Comparison of ENCODE assay signal across 13 cellular contexts in the genomic region with DNA sequence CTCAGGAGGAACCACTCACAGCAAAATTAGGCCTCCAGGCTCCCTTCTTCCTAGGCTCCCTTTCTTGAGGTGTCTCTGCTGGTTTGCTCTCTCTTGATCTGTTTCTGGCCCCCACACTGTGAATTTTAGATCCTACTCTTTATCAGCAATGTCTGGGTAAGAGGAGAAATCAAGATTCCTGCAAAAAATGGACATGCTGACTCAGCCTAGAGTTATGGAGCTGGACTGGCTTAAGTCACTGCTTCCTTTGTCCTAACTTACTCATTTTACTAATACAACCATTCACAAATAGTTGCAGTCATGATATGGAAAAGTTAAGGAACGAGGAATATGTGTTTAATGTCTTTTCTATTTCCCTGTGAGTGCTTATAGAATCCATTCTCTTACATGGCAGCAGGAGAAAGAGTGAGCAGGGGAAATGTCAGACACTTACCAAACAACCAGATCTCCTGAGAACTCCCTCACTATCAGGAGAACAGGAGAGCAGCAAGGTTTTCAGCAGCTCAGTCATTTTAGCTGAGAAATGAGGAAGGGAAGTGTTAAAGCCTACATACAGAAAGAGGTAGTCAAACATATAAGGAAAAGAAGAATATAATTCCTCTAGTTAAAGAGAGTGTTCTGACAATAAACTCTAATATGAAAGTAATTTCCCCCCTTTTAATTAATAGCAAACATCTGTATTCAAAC.
DNase-seq lines count a peak whose midpoint lies in the region; ATAC-seq, FAIRE-seq and TF ChIP-seq lines count a peak whose summit lies in the region.
"Had no signal": no experiment of that assay in that cellular context is flagged by ENCODE, and none has a peak within 500 bp of the region (broad histone marks: within the 10 kb centered on the region; RNA-seq: fewer than 3 reads in every experiment).

No MANE protein-coding gene starts in this region.

- no peak for ATAC-seq in WTC11
- no peak for ATAC-seq in GM21526 (IDR thresholded peaks at IDR 0.05; ENCODE audit: low FRiP score, unreplicated experiment)
- ATAC-seq in left lobe of liver = no peak
- ATAC-seq: stimulated activated naive B cell treated with anti-CD40 and anti-IgM and Interleukin-4, amounts not matched to agents 10 μg/mL and 1 μg/mL and 100 μg/mL, for 72 hours had no signal

- TF ChIP-seq EP300 in H1 (IDR thresholded peaks at IDR 0.05; ENCODE audit: borderline replicate concordance in 1 of 2, low read depth in 2 of 2, low read length in 2 of 2) = no peak

- H3K56ac ChIP-seq in H1 (replicated peaks; ENCODE audit: insufficient read length, low read depth, low read length) = no peak overlapping the region

- TF ChIP-seq POLR2A in H1 (IDR thresholded peaks at IDR 0.05; ENCODE audit: control extremely low read depth in 1 of 2, low read depth in 2 of 2, low read length in 2 of 2) = no peak

- H3K18ac ChIP-seq in H1 (ENCODE audit: extremely low read depth, low read length) = no peak overlapping the region
- H3K18ac ChIP-seq in neuronal stem cell (ENCODE audit: low read length) = no peak overlapping the region

- H3K4me1 ChIP-seq in H1 (replicated peaks in 1 of 4; ENCODE audit: control insufficient read depth in 3 of 4, insufficient read depth in 4 of 4, low read length in 3 of 4) = no peaks in the 10 kb centered on the region
- H3K4me1 ChIP-seq in neuronal stem cell (ENCODE audit: control insufficient read depth in 2 of 2, insufficient read depth in 1 of 2, low read depth in 1 of 2, low read length in 2 of 2) = peaks cover 2 to 5% of the 10 kb centered on the region in 2 donors

- no peak overlapping the region for H2BK120ac ChIP-seq in H1 (replicated peaks; ENCODE audit: low read depth, low read length)
- H2BK120ac ChIP-seq in neuronal stem cell (ENCODE audit: low read depth, low read length) = no peak overlapping the region

- no peak overlapping the region for H3K4me3 Mint-ChIP-seq in WTC11
- H3K4me3 Mint-ChIP-seq: immature natural killer cell; stimulated activated naive B cell treated with anti-CD40 and anti-IgM and Interleukin-4, amounts not matched to agents 10 μg/mL and 1 μg/mL and 100 μg/mL, for 72 hours had no signal

- H3K4me3 ChIP-seq in H1 (ENCODE audit: extremely low read depth in 1 of 4, insufficient read depth in 2 of 4, low read depth in 3 of 4, low read length in 4 of 4) (no peak overlapping the region), neuronal stem cell (ENCODE audit: low read length in 2 of 2) (no peak overlapping the region)
- H3K4me3 ChIP-seq: adrenal gland had no signal

- H4K5ac ChIP-seq in H1 (ENCODE audit: insufficient read length, low read depth, low read length) = no peak overlapping the region

- H3K27ac ChIP-seq in H1 (ENCODE audit: low read depth, low read length) = no peak overlapping the region
- no peak overlapping the region for H3K27ac ChIP-seq in neuronal stem cell (replicated peaks; ENCODE audit: low read length)
- H3K27ac ChIP-seq: adrenal gland had no signal

- no peak overlapping the region for H2BK20ac ChIP-seq in H1 (ENCODE audit: low read length)

- peaks cover 15% of the 10 kb centered on the region for H3K9me3 Mint-ChIP-seq in WTC11

- H2BK5ac ChIP-seq in H1 (ENCODE audit: low read depth, low read length) (no peak overlapping the region), neuronal stem cell (ENCODE audit: low read length) (no peak overlapping the region)

- H3K36me3 Mint-ChIP-seq in WTC11 = no peaks in the 10 kb centered on the region; the same call in 1 of the 2 replicates
- H3K36me3 Mint-ChIP-seq: immature natural killer cell had no signal

- H3K9ac ChIP-seq in H1 (replicated peaks in 1 of 4; ENCODE audit: extremely low read depth in 1 of 4, low read depth in 3 of 4, low read length in 3 of 4) = no peak overlapping the region
- H3K9ac ChIP-seq in neuronal stem cell (ENCODE audit: low read depth, low read length, poor library complexity) = no peak overlapping the region

- H2AFZ ChIP-seq in H1 (ENCODE audit: low read length) (peak overlapping the region; percentile 31; the same call in 1 of the 2 replicates), neuronal stem cell (ENCODE audit: low read length) (peak overlapping the region; percentile 48)

- H4K91ac ChIP-seq in H1 (replicated peaks; ENCODE audit: insufficient read length, low read length) (no peak overlapping the region), neuronal stem cell (ENCODE audit: low read depth, low read length, poor library complexity) (no peak overlapping the region)

- H3K79me2 ChIP-seq in H1 (ENCODE audit: control insufficient read depth in 1 of 2, insufficient read depth in 2 of 2, low read length in 2 of 2) = no peaks in the 10 kb centered on the region

- CTCF ChIA-PET in H1 (lab: Charles Lee; ENCODE audit: partially characterized antibody) = no interaction called here
- CTCF ChIA-PET in WTC11 (lab: Charles Lee) = no interaction called here

- H3K9me3 ChIP-seq in H1 (ENCODE audit: insufficient read depth in 2 of 2, low read depth in 1 of 2, low read length in 1 of 2) (no peaks in the 10 kb centered on the region), neuronal stem cell (replicated peaks in 1 of 2; ENCODE audit: control insufficient read depth in 2 of 2, insufficient read depth in 1 of 2, low read depth in 1 of 2, low read length in 2 of 2) (no peaks in the 10 kb centered on the region)
- H3K9me3 ChIP-seq: adrenal gland had no signal

- H2BK15ac ChIP-seq in H1 (ENCODE audit: low read length) (no peak overlapping the region), neuronal stem cell (ENCODE audit: low read length) (no peak overlapping the region)

- FAIRE-seq in RCC 7860 (lab: Jason Lieb, UNC) (no peak), H1 (lab: Jason Lieb, UNC) (no peak)

- no peak overlapping the region for H3K27ac Mint-ChIP-seq in WTC11
- H3K27ac Mint-ChIP-seq: immature natural killer cell; stimulated activated naive B cell treated with anti-CD40 and anti-IgM and Interleukin-4, amounts not matched to agents 10 μg/mL and 1 μg/mL and 100 μg/mL, for 72 hours had no signal

- H3K23me2 ChIP-seq in H1 (ENCODE audit: low read depth, low read length) = no peaks in the 10 kb centered on the region

- H3K4ac ChIP-seq in H1 (replicated peaks; ENCODE audit: insufficient read length, low read depth, low read length) (no peak overlapping the region), neuronal stem cell (ENCODE audit: low read length) (no peak overlapping the region)

- no peaks in the 10 kb centered on the region for H4K20me1 ChIP-seq in H1 (replicated peaks in 1 of 2; ENCODE audit: control insufficient read depth in 1 of 2, insufficient read depth in 2 of 2, low read length in 2 of 2)

- no peaks in the 10 kb centered on the region; a peak in 1 of 7 replicates for H3K27me3 ChIP-seq in H1 (replicated peaks in 1 of 4; ENCODE audit: control insufficient read depth in 3 of 4, extremely low read depth in 1 of 4, insufficient read depth in 3 of 4, low read length in 3 of 4)
- H3K27me3 ChIP-seq in neuronal stem cell (ENCODE audit: control insufficient read depth in 3 of 3, insufficient read depth in 3 of 3, low read depth in 1 of 3, low read length in 3 of 3) = no peaks in the 10 kb centered on the region
- H3K27me3 ChIP-seq: adrenal gland had no signal

- H3K79me1 ChIP-seq in H1 (ENCODE audit: low read depth, low read length) = no peaks in the 10 kb centered on the region
- no peaks in the 10 kb centered on the region for H3K79me1 ChIP-seq in neuronal stem cell (ENCODE audit: low read depth, low read length)

- POLR2A ChIA-PET in H1 (lab: Charles Lee; ENCODE audit: partially characterized antibody) (no interaction called here), WTC11 (lab: Charles Lee) (no interaction called here)

- DNase-seq in EL (peak; percentile 84), RCC 7860 (ENCODE audit: low spot score) (peak; percentile 44), H1 (ENCODE audit: low read depth in 1 of 2, low spot score in 2 of 2) (no peak), neuronal stem cell (ENCODE audit: low spot score) (no peak), WTC11 (ENCODE audit: low spot score) (no peak), NCI-H526 treated with DMSO at 0.1 percent for 48 hours (lab: John Stamatoyannopoulos, UW) (no peak), left lobe of liver (ENCODE audit: low spot score) (no peak)
- DNase-seq: adrenal gland; immature natural killer cell; NCI-H1105; stimulated activated CD4-positive, alpha-beta T cell treated with anti-CD3 and anti-CD28 coated beads, Interleukin-2, amount 100 ng/mL, for 24 hours; stimulated activated naive B cell treated with anti-CD40 and anti-IgM and Interleukin-4, amounts not matched to agents 10 μg/mL and 1 μg/mL and 100 μg/mL, for 72 hours had no signal

- peaks cover 14% of the 10 kb centered on the region for H3K4me1 Mint-ChIP-seq in WTC11
- H3K4me1 Mint-ChIP-seq: immature natural killer cell; stimulated activated naive B cell treated with anti-CD40 and anti-IgM and Interleukin-4, amounts not matched to agents 10 μg/mL and 1 μg/mL and 100 μg/mL, for 72 hours had no signal

- no peak overlapping the region for H2BK12ac ChIP-seq in H1 (ENCODE audit: low read depth, low read length)
- H2BK12ac ChIP-seq in neuronal stem cell (ENCODE audit: low read length) = no peak overlapping the region

- H3K14ac ChIP-seq in H1 (ENCODE audit: insufficient read length) = no peak overlapping the region
- no peak overlapping the region for H3K14ac ChIP-seq in neuronal stem cell (ENCODE audit: low read length)

- H4K8ac ChIP-seq in H1 (ENCODE audit: extremely low read depth, insufficient read depth, low read length) (no peak overlapping the region), neuronal stem cell (ENCODE audit: low read depth, low read length) (no peak overlapping the region)

- WGBS in H1 (ENCODE audit: extremely low coverage in 1 of 2, insufficient coverage in 1 of 2, insufficient read length in 1 of 2, insufficient replicate concordance in 2 of 2, low coverage in 1 of 2, low lambda C conversion rate in 2 of 2, missing lambda C conversion rate in 1 of 2), 2 experiments = 89% methylated on average over 1 of the region's 1 CpG; no CpG with 5 or more reads in 1 of the 2 experiments
- WGBS in neuronal stem cell (ENCODE audit: extremely low coverage in 2 of 2, insufficient read length in 2 of 2, insufficient replicate concordance in 1 of 2), 2 donors = no CpG with 5 or more reads among the region's 1 CpG

- H3K23ac ChIP-seq in H1 (ENCODE audit: insufficient read length) (no peak overlapping the region), neuronal stem cell (ENCODE audit: low read depth, low read length, poor library complexity) (no peak overlapping the region)

- H3K36me3 ChIP-seq in H1 (ENCODE audit: control insufficient read depth in 2 of 4, insufficient read depth in 4 of 4, low read length in 3 of 4) = no peaks in the 10 kb centered on the region
- H3K36me3 ChIP-seq in neuronal stem cell (replicated peaks in 1 of 2; ENCODE audit: control insufficient read depth in 2 of 2, insufficient read depth in 2 of 2, low read length in 2 of 2) = no peaks in the 10 kb centered on the region
- H3K36me3 ChIP-seq: adrenal gland had no signal

- no peaks in the 10 kb centered on the region; the same call in 1 of the 2 replicates for H3K27me3 Mint-ChIP-seq in WTC11 (ENCODE audit: low read depth)
- H3K27me3 Mint-ChIP-seq: stimulated activated naive B cell treated with anti-CD40 and anti-IgM and Interleukin-4, amounts not matched to agents 10 μg/mL and 1 μg/mL and 100 μg/mL, for 72 hours had no signal

- no peak for TF ChIP-seq CTCF in H1 (IDR thresholded peaks at IDR 0.05; ENCODE audit: control extremely low read depth in 1 of 3, insufficient read depth in 1 of 3, low read depth in 1 of 3, low read length in 3 of 3)
- no peak for TF ChIP-seq CTCF in WTC11 (IDR thresholded peaks at IDR 0.05)

- H3K4me2 ChIP-seq in H1 (ENCODE audit: insufficient read depth in 1 of 2, low read depth in 2 of 2, low read length in 2 of 2) (no peak overlapping the region), neuronal stem cell (ENCODE audit: insufficient read depth, low read length, poor library complexity, severe bottlenecking) (no peak overlapping the region)

- no peak for TF ChIP-seq RAD21 in H1 (IDR thresholded peaks at IDR 0.05 in 1 of 2, conservative IDR thresholded peaks at IDR 0.05 in 1 of 2; ENCODE audit: low read depth in 2 of 2, low read length in 2 of 2)

- no peak overlapping the region for H2AK5ac ChIP-seq in H1 (ENCODE audit: low read depth, low read length)
- H2AK5ac ChIP-seq in neuronal stem cell (ENCODE audit: low read depth, low read length) = no peak overlapping the region

Comparison
In these comparisons a context has a peak if more than half of its experiments do, and no peak if none do; other contexts are left out.
1. DNase-seq: peak in EL (single experiment) and RCC 7860 (single experiment); none in H1 (0 of 2), neuronal stem cell (single experiment), WTC11 (single experiment), NCI-H526 treated with DMSO at 0.1 percent for 48 hours (single experiment) and left lobe of liver (single experiment).